ENCODE assay signal across 14 cellular contexts in the genomic region with DNA sequence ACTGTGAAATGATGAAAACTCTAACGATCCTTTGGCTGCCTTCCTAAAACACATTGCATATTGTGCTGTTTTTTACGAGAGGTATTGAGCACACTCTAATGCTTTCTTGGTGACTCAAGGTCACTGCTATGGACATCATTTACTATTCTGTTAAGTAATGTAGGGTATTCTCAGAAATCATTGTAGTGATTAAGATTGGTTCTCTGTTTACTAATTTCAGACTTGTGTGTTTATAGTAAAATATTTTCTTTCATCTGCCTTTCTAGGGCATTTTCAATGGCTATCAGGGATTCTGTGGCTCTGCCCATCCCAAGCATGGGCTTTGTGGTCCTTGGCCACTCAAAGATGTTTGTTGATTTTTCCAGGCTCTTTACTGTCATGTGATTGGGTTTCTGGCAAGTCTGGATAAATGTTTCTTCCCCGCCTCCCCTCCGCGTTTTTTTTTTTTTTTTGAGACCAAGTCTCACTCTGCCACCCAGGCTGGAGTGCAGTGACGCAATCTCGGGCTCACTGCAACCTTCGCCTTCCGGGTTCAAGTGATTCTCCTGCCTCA. TPM values are rescaled to one million over a fixed set of nuclear protein-coding genes. Genes with fewer than 3 reads are reported as not detected.
DNase-seq lines count a peak whose midpoint lies in the region; ATAC-seq, FAIRE-seq and TF ChIP-seq lines count a peak whose summit lies in the region.
"Had no signal": no experiment of that assay in that cellular context is flagged by ENCODE, and none has a peak within 500 bp of the region (broad histone marks: within the 10 kb centered on the region; RNA-seq: fewer than 3 reads in every experiment).

No MANE protein-coding gene starts in this region.

- FAIRE-seq in astrocyte (lab: Jason Lieb, UNC), result peak; percentile 82
- FAIRE-seq: bronchial epithelial cell had no signal

- H2AK9ac ChIP-seq in IMR-90 (replicated peaks; ENCODE audit: low read depth, low read length, poor library complexity), result no peak overlapping the region

- no peak overlapping the region for H4K91ac ChIP-seq in IMR-90 (ENCODE audit: insufficient read depth, low read depth, low read length)

- H3K36me3 ChIP-seq in IMR-90 (ENCODE audit: control insufficient read depth, insufficient read depth, low read length), result peaks cover 5% of the 10 kb centered on the region
- peaks cover 5% of the 10 kb centered on the region for H3K36me3 ChIP-seq in astrocyte (ENCODE audit: insufficient read depth, low read length)
- H3K36me3 ChIP-seq in osteoblast (ENCODE audit: insufficient read depth, low read length), result peaks cover 10% of the 10 kb centered on the region

- H3K79me1 ChIP-seq in IMR-90 (ENCODE audit: low read depth in 1 of 2, low read length in 2 of 2), result peaks cover 6 to 23% of the 10 kb centered on the region in 2 experiments

- TF ChIP-seq CTCF in IMR-90 (conservative IDR thresholded peaks at IDR 0.05; ENCODE audit: low read depth, low read length) (no peak), astrocyte (IDR thresholded peaks at IDR 0.05; ENCODE audit: insufficient read depth, low read depth, low read length) (no peak), osteoblast (IDR thresholded peaks at IDR 0.05; ENCODE audit: extremely low read depth, low read depth, low read length) (no peak), endothelial cell (IDR thresholded peaks at IDR 0.05; ENCODE audit: unreplicated experiment) (no peak)

- no peak overlapping the region for H4K5ac ChIP-seq in IMR-90 (ENCODE audit: low read depth, low read length)

- in situ Hi-C loops in IMR-90 (cut with MboI; ENCODE audit: low sequenced_read_pairs) (no loop called here), ACHN (cut with HindIII; ENCODE audit: low pct_ligation_motif_present, low pct_unique_long_range_greater_than_20kb, low sequenced_read_pairs) (no loop called here)

- H4K20me1 ChIP-seq in IMR-90 (ENCODE audit: insufficient read depth, low read length), result peaks cover 16% of the 10 kb centered on the region
- peaks cover 10% of the 10 kb centered on the region for H4K20me1 ChIP-seq in astrocyte (ENCODE audit: insufficient read depth, low read length)
- H4K20me1 ChIP-seq in osteoblast (ENCODE audit: insufficient read depth, low read length), result peaks cover 8% of the 10 kb centered on the region

- peaks cover 8% of the 10 kb centered on the region for H3K9me1 ChIP-seq in IMR-90 (ENCODE audit: insufficient read depth, low read length)

- H3K9ac ChIP-seq in IMR-90 (ENCODE audit: low read depth, low read length) (no peak overlapping the region), astrocyte (ENCODE audit: low read length) (no peak overlapping the region)

- H3K14ac ChIP-seq in IMR-90 (replicated peaks; ENCODE audit: low read depth, low read length), result no peak overlapping the region

- H3K27ac ChIP-seq in IMR-90 (ENCODE audit: insufficient read depth, low read length) (no peak overlapping the region), astrocyte (ENCODE audit: low read depth, low read length) (no peak overlapping the region), osteoblast (ENCODE audit: low read depth, low read length) (peak overlapping the region; percentile 58)

- H4K8ac ChIP-seq in IMR-90 (ENCODE audit: low read depth in 2 of 2, low read length in 2 of 2), result no peak overlapping the region

- peak; percentile 97 for ATAC-seq in IMR-90 (ENCODE audit: low read depth)
- ATAC-seq: esophagus mucosa, left lobe of liver had no signal

- intact Hi-C loops in IMR-90 (cut with micrococcal nuclease), result loop anchor here (5.0 to 10.0 kb wide), 2 partner anchors 64 to 179 kb away; no protein-coding TSS in a partner anchor

- no peak overlapping the region for H2BK5ac ChIP-seq in IMR-90 (ENCODE audit: low read depth, low read length, poor library complexity, severe bottlenecking)

- TF ChIP-seq POLR2A in IMR-90 (IDR thresholded peaks at IDR 0.05; ENCODE audit: low read depth, low read length), result no peak

- peaks cover 3% of the 10 kb centered on the region; the same call in 1 of the 2 replicates for H3K4me1 ChIP-seq in IMR-90 (ENCODE audit: control insufficient read depth, insufficient read depth, low read length)
- H3K4me1 ChIP-seq in astrocyte (ENCODE audit: insufficient read depth, low read length), result no peaks in the 10 kb centered on the region
- H3K4me1 ChIP-seq in osteoblast (ENCODE audit: insufficient read depth, low read length), result peaks cover 10% of the 10 kb centered on the region

- H3K27ac Mint-ChIP-seq in astrocyte (ENCODE audit: unreplicated experiment) (no peak overlapping the region), endothelial cell (ENCODE audit: unreplicated experiment) (no peak overlapping the region)

- no CpG with 5 or more reads among the region's 9 CpGs for WGBS in IMR-90 (ENCODE audit: extremely low coverage in 2 of 2, insufficient read length in 1 of 2), 2 experiments

- H3K4me3 Mint-ChIP-seq in astrocyte (ENCODE audit: unreplicated experiment), result no peak overlapping the region
- H3K4me3 Mint-ChIP-seq in endothelial cell (ENCODE audit: unreplicated experiment), result no peak overlapping the region

- no peak overlapping the region for H2BK15ac ChIP-seq in IMR-90 (ENCODE audit: low read depth, low read length)

- no peak overlapping the region for H2AK5ac ChIP-seq in IMR-90 (ENCODE audit: low read depth, low read length)

- DNase-seq in DMS79 (lab: John Stamatoyannopoulos, UW) (peak; percentile 69), IMR-90 (peak; percentile 84), astrocyte (ENCODE audit: low read depth) (peak; percentile 63), osteoblast (ENCODE audit: insufficient read length, low spot score, missing footprints) (no peak), ACHN (no peak), endothelial cell (ENCODE audit: low spot score) (no peak), NCI-H345 treated with DMSO at 0.1 percent for 48 hours (lab: John Stamatoyannopoulos, UW; ENCODE audit: unreplicated experiment) (no peak), C1 segment of cervical spinal cord (lab: John Stamatoyannopoulos, UW) (no peak)
- DNase-seq: NCI-H524 treated with DMSO at 0.1 percent for 48 hours, occipital lobe, SW 1271 had no signal

- no peak for TF ChIP-seq RAD21 in IMR-90 (IDR thresholded peaks at IDR 0.05; ENCODE audit: low read length)

- H3K18ac ChIP-seq in IMR-90 (ENCODE audit: low read depth, low read length), result no peak overlapping the region

- dilution Hi-C loops in IMR-90 (cut with HindIII; ENCODE audit: low sequenced_read_pairs, unreplicated experiment), result no loop called here

- H3K4ac ChIP-seq in IMR-90 (ENCODE audit: low read depth, low read length), result no peak overlapping the region

- H3K9me3 Mint-ChIP-seq in astrocyte (ENCODE audit: unreplicated experiment) (peaks cover 4% of the 10 kb centered on the region), endothelial cell (ENCODE audit: unreplicated experiment) (no peaks in the 10 kb centered on the region)

- H3K4me2 ChIP-seq in IMR-90 (ENCODE audit: low read depth, low read length), result no peak overlapping the region
- no peak overlapping the region for H3K4me2 ChIP-seq in astrocyte (ENCODE audit: low read length)
- H3K4me2 ChIP-seq in osteoblast (ENCODE audit: insufficient read depth, low read length), result peak overlapping the region; percentile 26

- H3K27me3 ChIP-seq in IMR-90 (ENCODE audit: control insufficient read depth, insufficient read depth, low read length) (no peaks in the 10 kb centered on the region), astrocyte (ENCODE audit: insufficient read depth, low read length) (no peaks in the 10 kb centered on the region), osteoblast (ENCODE audit: insufficient read depth, low read length) (no peaks in the 10 kb centered on the region)

- H2BK120ac ChIP-seq in IMR-90 (ENCODE audit: low read depth, low read length), result no peak overlapping the region

- H3K9me3 ChIP-seq in IMR-90 (ENCODE audit: control insufficient read depth, insufficient read depth, low read length) (no peaks in the 10 kb centered on the region; the same call in 1 of the 2 replicates), astrocyte (ENCODE audit: insufficient read depth, low read depth, low read length) (no peaks in the 10 kb centered on the region), osteoblast (ENCODE audit: low read depth, low read length) (no peaks in the 10 kb centered on the region)

- no peak overlapping the region for H3K4me3 ChIP-seq in IMR-90 (ENCODE audit: insufficient read depth, low read depth, low read length)
- H3K4me3 ChIP-seq in astrocyte (ENCODE audit: insufficient read depth, low read depth, low read length), result no peak overlapping the region
- H3K4me3 ChIP-seq in osteoblast (ENCODE audit: insufficient read depth, low read length), result no peak overlapping the region

- no peak overlapping the region for H3K23ac ChIP-seq in IMR-90 (ENCODE audit: low read depth, low read length)

- no TSS peak for BruUV-seq in IMR-90 (replicated peaks; lab: Mats Ljungman, UMichigan)

- peaks cover 19% of the 10 kb centered on the region for H3K36me3 Mint-ChIP-seq in astrocyte (ENCODE audit: low read depth, unreplicated experiment)
- H3K36me3 Mint-ChIP-seq in endothelial cell (ENCODE audit: low read depth, unreplicated experiment), result peaks cover 35% of the 10 kb centered on the region

- H2BK20ac ChIP-seq in IMR-90 (ENCODE audit: low read depth, low read length), result no peak overlapping the region

- H3K27me3 Mint-ChIP-seq in astrocyte (ENCODE audit: low read depth, unreplicated experiment) (no peaks in the 10 kb centered on the region), endothelial cell (ENCODE audit: unreplicated experiment) (peaks cover 2% of the 10 kb centered on the region)

- no peak overlapping the region for H2AFZ ChIP-seq in IMR-90 (replicated peaks; ENCODE audit: low read length, poor library complexity)
- no peak overlapping the region for H2AFZ ChIP-seq in astrocyte (ENCODE audit: low read depth, low read length)
- H2AFZ ChIP-seq in osteoblast (ENCODE audit: low read length), result peak overlapping the region; percentile 1

- CTCF ChIA-PET in IMR-90 (lab: Yijun Ruan, JAX), result interaction anchor here (0.7 kb wide), 1 partner anchor 20 kb away, joined by 3 read pairs; no protein-coding TSS in a partner anchor

- H3K79me2 ChIP-seq in astrocyte (ENCODE audit: insufficient read depth, low read length), result peaks cover 5% of the 10 kb centered on the region
- H3K79me2 ChIP-seq in osteoblast (ENCODE audit: insufficient read depth, low read length), result peaks cover 8% of the 10 kb centered on the region

- no peak overlapping the region for H3K56ac ChIP-seq in IMR-90 (ENCODE audit: extremely low read depth, insufficient read depth, low read length)

- POLR2A ChIA-PET in IMR-90 (lab: Charles Lee; ENCODE audit: unreplicated experiment), result no interaction called here

- H3K4me1 Mint-ChIP-seq in astrocyte (ENCODE audit: low read depth, unreplicated experiment), result peaks cover 9% of the 10 kb centered on the region
- H3K4me1 Mint-ChIP-seq in endothelial cell (ENCODE audit: unreplicated experiment), result no peaks in the 10 kb centered on the region

TF ChIP-seq in IMR-90, 13 proteins besides CTCF, POLR2A, EP300 and RAD21 (continues in another document):
- peak; percentile 38 for TF ChIP-seq CEBPB (IDR thresholded peaks at IDR 0.05; ENCODE audit: low read depth, low read length)
- no peak for TF ChIP-seq MAZ (IDR thresholded peaks at IDR 0.05; ENCODE audit: borderline replicate concordance, low read depth, low read length)

RNA-seq across cellular contexts. Expression of a gene that starts 29.3 kb away (rescaled TPM):
- total RNA-seq in IMR-90 (2012; rRNA removed) (44.6 and 59.4 TPM in 2 replicates), astrocyte (56.8 and 67.1 TPM in 2 replicates), osteoblast (39.8 and 45.1 TPM in 2 replicates), endothelial cell (ENCODE audit: unreplicated experiment) (107 TPM)
- polyA plus RNA-seq in IMR-90 (2012; rRNA removed), result 53.5 and 59.8 TPM in 2 replicates
- 23.3 and 29.7 TPM in 2 replicates for polyA plus RNA-seq in IMR-90 (2012; cell fraction: cytosol; rRNA removed)
- 12.9 and 38.5 TPM in 2 replicates for polyA plus RNA-seq in IMR-90 (2012; cell fraction: nucleus; rRNA removed; ENCODE audit: low replicate concordance)

Comparison
In these comparisons a context has a peak if more than half of its experiments do, and no peak if none do; other contexts are left out.
1. DNase-seq: peak in DMS79 (single experiment), IMR-90 (single experiment) and astrocyte (single experiment); none in osteoblast (single experiment), ACHN (single experiment), endothelial cell (single experiment), NCI-H345 treated with DMSO at 0.1 percent for 48 hours (single experiment) and C1 segment of cervical spinal cord (0 of 14).